ENCODE assay signal across 8 cellular contexts in genomic region chr17:56653877-56654276, GRCh38.
DNase-seq lines count a peak whose midpoint lies in the region; ATAC-seq, FAIRE-seq and TF ChIP-seq lines count a peak whose summit lies in the region.

No MANE protein-coding gene starts in this region.

- no peak for TF ChIP-seq POLR2A in GM12878 (IDR thresholded peaks at IDR 0.05; ENCODE audit: low read depth, low read length)

- CTCF ChIA-PET in GM12878 (lab: Yijun Ruan, JAX) = interaction anchor here (0.6 to 1.8 kb wide), 5 partner anchors 12 to 154 kb away, joined by 3 to 4 read pairs (median 3); no protein-coding TSS in a partner anchor

- H3K4me3 Mint-ChIP-seq in naive thymus-derived CD8-positive, alpha-beta T cell = no peak overlapping the region

- SMC1A ChIA-PET in GM12878 (lab: Charles Lee; ENCODE audit: uncharacterized antibody, unreplicated experiment) = interaction anchor here (1.3 kb wide), 1 partner anchor 63 kb away, joined by 3 read pairs; no protein-coding TSS in a partner anchor

- peaks cover 5 to 7% (median 6%) of the 10 kb centered on the region in 4 donors for H3K4me1 Mint-ChIP-seq in naive thymus-derived CD8-positive, alpha-beta T cell

- no peaks in the 10 kb centered on the region for H3K36me3 Mint-ChIP-seq in naive thymus-derived CD8-positive, alpha-beta T cell

- H3K9me3 Mint-ChIP-seq in naive thymus-derived CD8-positive, alpha-beta T cell = no peaks in the 10 kb centered on the region

- DNase-seq in GDM1 (lab: John Stamatoyannopoulos, UW) (peak; percentile 59), HT-29 (ENCODE audit: low spot score) (peak; percentile 40), T-helper 2 cell (peak in 3 of 5 experiments; percentile 25 to 38 (median 33)), GM12878 (ENCODE audit: low read depth, low spot score) (peak; percentile 26), putamen (ENCODE audit: low spot score) (no peak), SHP77 treated with DMSO at 0.1 percent for 48 hours (lab: John Stamatoyannopoulos, UW) (no peak)
- DNase-seq in naive thymus-derived CD8-positive, alpha-beta T cell = peak; percentile 21 to 89 (median 71)

- 0% methylated on average over 3 of the region's 3 CpGs for WGBS in GM12878 (ENCODE audit: insufficient coverage, insufficient replicate concordance, low lambda C conversion rate, missing lambda C conversion rate)

- RAD21 ChIA-PET in GM12878 (lab: Charles Lee; ENCODE audit: unreplicated experiment) = interaction anchor here (1.3 kb wide), 1 partner anchor 154 kb away, joined by 3 read pairs; no protein-coding TSS in a partner anchor

- no peaks in the 10 kb centered on the region for H3K36me3 ChIP-seq in GM12878 (ENCODE audit: control insufficient read depth in 2 of 2, insufficient read depth in 2 of 2, low read length in 1 of 2)

- H3K27ac ChIP-seq in GM12878 (ENCODE audit: control insufficient read depth, insufficient read depth) = no peak overlapping the region

- no peak overlapping the region for H3K4me3 ChIP-seq in GM12878

- POLR2A ChIA-PET in GM12878 (lab: Charles Lee) = no interaction called here
- POLR2A ChIA-PET in naive thymus-derived CD8-positive, alpha-beta T cell (lab: Charles Lee) = interaction anchor here (0.6 to 5.5 kb wide), 9 partner anchors 9 to 126 kb away, joined by 4 to 108 read pairs (median 10); partner anchors contain the start of gene NOG

- FAIRE-seq in GM12878 (lab: Jason Lieb, UNC) = peak; percentile 65

- peak overlapping the region in 8 of 10 donors; percentile 45 to 91 (median 75) for H3K27ac Mint-ChIP-seq in naive thymus-derived CD8-positive, alpha-beta T cell

- H3K27me3 Mint-ChIP-seq in naive thymus-derived CD8-positive, alpha-beta T cell = peaks cover 0 to 3% (median 0%) of the 10 kb centered on the region in 5 donors

- ATAC-seq in GM21526 (IDR thresholded peaks at IDR 0.05; ENCODE audit: low FRiP score, unreplicated experiment) = peak; percentile 95
- ATAC-seq in GM12878 = peak; percentile 100
- ATAC-seq in naive thymus-derived CD8-positive, alpha-beta T cell = peak; percentile 100

- intact Hi-C loops in GM12878 (cut with micrococcal nuclease; ENCODE audit: unreplicated experiment) = loop anchor here (1.0 kb wide), 1 partner anchor 62 kb away; no protein-coding TSS in a partner anchor

- H3K27me3 ChIP-seq in GM12878 (replicated peaks in 1 of 2; ENCODE audit: control insufficient read depth in 2 of 2, insufficient read depth in 2 of 2, low read length in 1 of 2) = no peaks in the 10 kb centered on the region

- H3K9ac ChIP-seq in GM12878 (ENCODE audit: control insufficient read depth, insufficient read depth, low read length) = no peak overlapping the region

- H4K20me1 ChIP-seq in GM12878 (ENCODE audit: control insufficient read depth, insufficient read depth) = no peaks in the 10 kb centered on the region

- H2AFZ ChIP-seq in GM12878 (ENCODE audit: control insufficient read depth, low read depth, low read length) = no peak overlapping the region

- H3K4me2 ChIP-seq in GM12878 (ENCODE audit: control insufficient read depth, insufficient read depth) = no peak overlapping the region

- in situ Hi-C loops in GM12878 (cut with MboI) = no loop called here

- TF ChIP-seq RAD21 in GM12878 (IDR thresholded peaks at IDR 0.05; ENCODE audit: insufficient read depth, low read depth, low read length) = peak; percentile 67

- BruUV-seq in GM12878 (replicated peaks; lab: Mats Ljungman, UMichigan) = no TSS peak

- peak; percentile 72 to 74 (median 73) for TF ChIP-seq CTCF in GM12878 (IDR thresholded peaks at IDR 0.05 in 2 of 3, conservative IDR thresholded peaks at IDR 0.05 in 1 of 3; ENCODE audit: control insufficient read depth in 2 of 3, extremely low read depth in 1 of 3, insufficient read depth in 1 of 3, low read depth in 3 of 3, low read length in 3 of 3)

- H3K9me3 ChIP-seq in GM12878 (replicated peaks; ENCODE audit: control insufficient read depth, insufficient read depth, low read length) = no peaks in the 10 kb centered on the region; the same call in 2 of the 3 replicates

- H3K4me1 ChIP-seq in GM12878 (ENCODE audit: control insufficient read depth, insufficient read depth, low read length) = no peaks in the 10 kb centered on the region

- no peak for TF ChIP-seq EP300 in GM12878 (IDR thresholded peaks at IDR 0.05; ENCODE audit: borderline replicate concordance in 1 of 2, control insufficient read depth in 1 of 2, low read depth in 2 of 2, low read length in 2 of 2)

- no peaks in the 10 kb centered on the region for H3K79me2 ChIP-seq in GM12878 (ENCODE audit: control insufficient read depth, insufficient read depth, low read length)

TF ChIP-seq in GM12878, 131 proteins besides CTCF, POLR2A, EP300 and RAD21:
- 0 out of 2 replicates have a peak, but pooled peaks have one; percentile 29 for TF ChIP-seq YY1 (IDR thresholded peaks at IDR 0.05; ENCODE audit: low read depth, low read length)
- TF ChIP-seq RELA (IDR thresholded peaks at IDR 0.05; ENCODE audit: borderline replicate concordance, partially characterized antibody) = peak; percentile 67
- TF ChIP-seq KDM1A (IDR thresholded peaks at IDR 0.05; ENCODE audit: borderline replicate concordance) = no peak
- no peak for TF ChIP-seq FOS (IDR thresholded peaks at IDR 0.05; ENCODE audit: borderline replicate concordance, extremely low read depth, insufficient read length)
- no peak for TF ChIP-seq SMARCA5 (IDR thresholded peaks at IDR 0.05)
- TF ChIP-seq MEF2A (IDR thresholded peaks at IDR 0.05; ENCODE audit: insufficient read depth, low read depth, low read length) = no peak
- TF ChIP-seq ZNF622 (IDR thresholded peaks at IDR 0.05) = no peak
- TF ChIP-seq POU2F2 (IDR thresholded peaks at IDR 0.05; ENCODE audit: borderline replicate concordance, low read depth, low read length) = 0 out of 3 replicates have a peak, but pooled peaks have one; percentile 44
- TF ChIP-seq SMC3 (IDR thresholded peaks at IDR 0.05; ENCODE audit: borderline replicate concordance, low read length) = peak; percentile 50; the same call in 1 of the 2 replicates

Comparison
In these comparisons a context has a peak if more than half of its experiments do, and no peak if none do; other contexts are left out.
1. DNase-seq: peak in GDM1 (single experiment), HT-29 (single experiment), T-helper 2 cell (3 of 5), GM12878 (single experiment) and naive thymus-derived CD8-positive, alpha-beta T cell (10 of 10); none in putamen (single experiment) and SHP77 treated with DMSO at 0.1 percent for 48 hours (single experiment).
2. Peak in every context shown above with its lines, with median percentiles within 50 percentile points of each other: ATAC-seq.